9 cellular contexts compared by ENCODE assay signal in the genomic region with DNA sequence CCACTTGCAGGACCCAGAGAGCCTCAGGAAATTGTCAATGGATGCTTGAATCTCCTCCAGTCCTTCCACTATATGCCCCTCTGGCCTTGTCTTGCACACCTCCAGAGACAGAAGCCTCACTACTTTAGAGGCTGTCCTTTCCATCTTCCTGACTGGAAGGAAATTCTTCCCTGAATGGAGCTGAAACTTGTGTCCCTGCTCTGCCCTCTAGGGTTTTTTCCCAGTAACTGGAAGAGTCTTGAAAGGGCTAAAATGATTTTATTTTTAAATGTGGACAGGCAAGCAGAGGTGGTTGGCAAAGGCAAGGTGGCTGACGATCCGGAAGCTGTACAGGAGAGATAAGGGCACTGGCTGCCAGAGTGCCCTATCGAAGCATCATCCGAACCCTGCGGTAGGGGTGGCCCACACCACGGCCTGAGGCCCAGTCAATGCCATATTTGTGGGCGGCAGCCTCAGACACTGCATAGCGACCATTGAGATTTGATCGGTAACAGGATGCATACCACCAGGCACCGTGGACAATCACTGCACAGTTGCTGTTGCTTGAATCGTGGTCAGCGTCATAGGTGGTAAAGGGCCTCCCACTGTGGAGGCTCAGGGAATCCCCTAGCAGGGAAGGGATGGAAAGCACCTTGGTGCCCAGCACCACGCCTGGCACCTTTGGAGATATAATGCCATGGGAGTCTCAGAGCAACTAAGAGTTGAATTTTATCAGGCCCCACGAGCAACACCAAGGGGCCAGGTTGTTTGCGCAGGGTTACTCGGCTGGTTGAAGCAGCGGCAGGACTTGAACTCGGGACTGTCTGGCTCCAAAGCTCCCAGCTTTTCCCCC. TPM values are rescaled to one million over a fixed set of nuclear protein-coding genes. Genes with fewer than 3 reads are reported as not detected.
DNase-seq lines count a peak whose midpoint lies in the region; ATAC-seq and TF ChIP-seq lines count a peak whose summit lies in the region.
"Had no signal": no experiment of that assay in that cellular context is flagged by ENCODE, and none has a peak within 500 bp of the region (broad histone marks: within the 10 kb centered on the region; RNA-seq: fewer than 3 reads in every experiment).

No MANE protein-coding gene starts in this region.

- POLR2A ChIA-PET in HEK293 (lab: Yijun Ruan, JAX): no interaction called here

- H3K27ac ChIP-seq in HEK293 (ENCODE audit: extremely low read depth, low read depth, low read length) (no peak overlapping the region), lung (ENCODE audit: low read depth in 1 of 2, low read length in 1 of 2) (peak overlapping the region in 1 of 2 donors; percentile 18)

- no peaks in the 10 kb centered on the region for H3K27me3 ChIP-seq in lung (ENCODE audit: control insufficient read depth, insufficient read depth)

- in situ Hi-C loops in astrocyte of the spinal cord (cut with HindIII; ENCODE audit: low sequenced_read_pairs): no loop called here

- peak; percentile 22 for DNase-seq in AG20443 (ENCODE audit: low spot score)
- DNase-seq in astrocyte of the spinal cord (ENCODE audit: low read depth, low spot score): peak; percentile 31
- DNase-seq in lung (ENCODE audit: low spot score): no peak
- DNase-seq in activated gamma-delta T cell treated with Interleukin-2 at 50 U/mL for 16 hours: no peak
- DNase-seq in NCI-H1930 (lab: John Stamatoyannopoulos, UW): no peak

- no peaks in the 10 kb centered on the region for H3K9me3 ChIP-seq in HEK293 (ENCODE audit: control insufficient read depth, insufficient read depth, low read depth, low read length)
- H3K9me3 ChIP-seq in lung (ENCODE audit: control insufficient read depth in 2 of 2, insufficient read depth in 1 of 2, low read length in 1 of 2): no peaks in the 10 kb centered on the region

- whole genome bisulfite sequencing in lung, 2 donors: 40 to 50% methylated on average over 18 of the region's 18 CpGs

- H3K36me3 ChIP-seq in HEK293 (ENCODE audit: control insufficient read depth in 2 of 2, insufficient read depth in 1 of 2, low read length in 2 of 2): peaks cover 0 to 3% of the 10 kb centered on the region in 2 experiments; a peak in 1 of 3 replicates
- peaks cover 0 to 7% of the 10 kb centered on the region in 2 donors for H3K36me3 ChIP-seq in lung (ENCODE audit: control insufficient read depth in 2 of 2, insufficient read depth in 2 of 2, low read length in 2 of 2)

- H3K4me1 ChIP-seq in HEK293 (ENCODE audit: control insufficient read depth, insufficient read depth, low read length) (peaks cover 2% of the 10 kb centered on the region; the same call in 1 of the 2 replicates), lung (ENCODE audit: control insufficient read depth in 2 of 2, insufficient read depth in 2 of 2, low read length in 2 of 2) (peaks cover 0 to 16% of the 10 kb centered on the region in 2 donors)

- no peak for ATAC-seq in lung (ENCODE audit: insufficient read depth, low FRiP score)
- ATAC-seq in HG03342 (IDR thresholded peaks at IDR 0.05; ENCODE audit: unreplicated experiment): no peak
- ATAC-seq in GM18519 (IDR thresholded peaks at IDR 0.05; ENCODE audit: low FRiP score, unreplicated experiment): no peak

- TF ChIP-seq CTCF in HEK293 (tag by site-specific recombination; IDR thresholded peaks at IDR 0.05): 0 out of 2 replicates have a peak, but pooled peaks have one; percentile 10
- peak; percentile 30 for TF ChIP-seq CTCF in astrocyte of the spinal cord (IDR thresholded peaks at IDR 0.05; ENCODE audit: low read depth, low read length)
- no peak for TF ChIP-seq CTCF in lung (IDR thresholded peaks at IDR 0.05; ENCODE audit: control extremely low read depth, extremely low read depth)

- CTCF ChIA-PET in HEK293 (lab: Yijun Ruan, JAX): interaction anchor here (0.7 to 5.1 kb wide), 7 partner anchors 13 to 69 kb away, joined by 3 to 84 read pairs (median 5); no protein-coding TSS in a partner anchor

- H3K4me3 ChIP-seq in HEK293 (ENCODE audit: low read depth, low read length): no peak overlapping the region
- H3K4me3 ChIP-seq in astrocyte of the spinal cord (ENCODE audit: low read depth, low read length): no peak overlapping the region
- peak overlapping the region; percentile 22 for H3K4me3 ChIP-seq in lung

TF ChIP-seq in HEK293, 187 proteins besides CTCF, POLR2A, EP300 and RAD21:
- 0 out of 2 replicates have a peak, but pooled peaks have one; percentile 23 for TF ChIP-seq IKZF3 (tag by site-specific recombination; IDR thresholded peaks at IDR 0.05)
- TF ChIP-seq ZNF23 (tag by site-specific recombination; IDR thresholded peaks at IDR 0.05; ENCODE audit: borderline replicate concordance): no peak

RNA-seq across cellular contexts. Expression of gene MAP3K6, which starts 2.3 kb away (rescaled TPM):
- 10 to 100 TPM; 17.0 to 96.6 TPM for total RNA-seq in lung
- polyA plus RNA-seq in lung: 10 to 100 TPM; 53.1 to 72.5 TPM

RNA-seq across cellular contexts. Expression of gene FCN3, which starts 5.5 kb away (rescaled TPM):
- 100 to 1,000 TPM in 1 of 2 donors, 10 to 100 TPM in 1; 36.6 to 611 TPM for total RNA-seq in lung
- 100 to 1,000 TPM; 452 to 489 TPM for polyA plus RNA-seq in lung
- polyA plus RNA-seq: neural cell had no signal

RNA-seq across cellular contexts. Expression of gene CD164L2, which starts 14.0 kb away (rescaled TPM):
- total RNA-seq in lung: 10 to 100 TPM in 1 of 2 donors, 1 to 10 TPM in 1; 6.3 to 19.8 TPM
- polyA plus RNA-seq in lung: 10 to 100 TPM in 1 of 2 donors, 1 to 10 TPM in 1; 6.8 to 11.0 TPM
- polyA plus RNA-seq: neural cell had no signal

RNA-seq across cellular contexts. Expression of gene GPR3, which starts 23.3 kb away (rescaled TPM):
- total RNA-seq in lung: under 1 TPM; 0.51 to 0.58 TPM
- 1 to 10 TPM; 1.3 to 1.8 TPM for polyA plus RNA-seq in lung

RNA-seq across cellular contexts. Expression of gene SYTL1, which starts 27.3 kb away (rescaled TPM):
- 10 to 100 TPM; 10.5 to 58.0 TPM for total RNA-seq in lung
- polyA plus RNA-seq in lung: 10 to 100 TPM; 27.7 to 41.6 TPM
- polyA plus RNA-seq: neural cell had no signal

Comparison
In these comparisons a context has a peak if more than half of its experiments do, and no peak if none do; other contexts are left out.
1. DNase-seq: peak in AG20443 (single experiment) and astrocyte of the spinal cord (single experiment); none in lung (single experiment), activated gamma-delta T cell treated with Interleukin-2 at 50 U/mL for 16 hours (single experiment) and NCI-H1930 (0 of 2).